ENCODE assay signal across 1 cellular context in the genomic region with DNA sequence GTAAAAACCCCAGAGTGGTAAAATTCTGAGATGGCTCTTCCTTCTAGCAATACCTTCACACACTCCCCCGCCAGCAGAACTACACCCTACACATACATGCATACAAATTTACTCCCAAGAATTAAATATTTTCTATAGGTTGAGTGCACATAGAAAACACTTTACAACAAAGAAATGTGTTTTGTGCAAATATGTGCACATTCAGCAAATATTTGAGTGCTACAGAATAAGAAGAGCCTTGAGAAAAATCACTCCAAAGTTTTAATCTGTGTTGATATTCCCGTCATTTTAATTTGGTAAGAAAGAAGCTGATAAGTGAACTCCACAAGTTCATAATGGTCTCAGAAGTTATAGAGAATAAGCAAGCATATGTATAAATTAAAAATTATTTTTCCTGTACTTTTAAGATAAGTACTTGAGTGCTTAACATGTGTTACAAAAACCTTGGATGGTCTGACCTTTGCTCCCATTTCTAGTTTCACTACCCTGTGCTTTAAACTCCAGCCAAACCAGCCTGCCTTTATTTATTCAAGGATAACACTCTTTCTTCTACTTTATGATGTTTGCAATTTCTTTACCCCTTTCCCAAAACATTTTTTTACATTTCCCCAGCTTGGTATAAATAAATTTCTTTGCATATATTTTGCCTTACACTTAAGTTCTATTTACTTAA.
TF ChIP-seq lines count a peak whose summit lies in the region.

No MANE protein-coding gene starts in this region.

TF ChIP-seq in HepG2, 621 proteins besides CTCF, POLR2A, EP300 and RAD21 (continued from another document):
- TF ChIP-seq NFE2L2 (IDR thresholded peaks at IDR 0.05; ENCODE audit: low read length) = no peak
- TF ChIP-seq, protein P1, sequence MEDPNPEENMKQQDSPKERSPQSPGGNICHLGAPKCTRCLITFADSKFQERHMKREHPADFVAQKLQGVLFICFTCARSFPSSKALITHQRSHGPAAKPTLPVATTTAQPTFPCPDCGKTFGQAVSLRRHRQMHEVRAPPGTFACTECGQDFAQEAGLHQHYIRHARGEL (CRISPR knock-in tag; IDR thresholded peaks at IDR 0.05) = no peak
- no peak for TF ChIP-seq TCF12 (IDR thresholded peaks at IDR 0.05)
- TF ChIP-seq TCF12 (CRISPR knock-in tag; IDR thresholded peaks at IDR 0.05) = no peak
